In genomic region chr6:6834356-6835342, GRCh38 we compare ENCODE assay signal across 2 cellular contexts.
TF ChIP-seq lines count a peak whose summit lies in the region.

No MANE protein-coding gene starts in this region.

TF ChIP-seq in GM23338, 12 proteins besides CTCF, POLR2A, EP300 and RAD21:
- TF ChIP-seq REST (IDR thresholded peaks at IDR 0.05; ENCODE audit: unreplicated experiment) (no peak), CREB1 (CRISPR knock-in tag; IDR thresholded peaks at IDR 0.05; ENCODE audit: low read depth) (no peak), JUNB (IDR thresholded peaks at IDR 0.05; ENCODE audit: unreplicated experiment) (no peak), ZNF114 (CRISPR knock-in tag; IDR thresholded peaks at IDR 0.05) (no peak), EZH2 (IDR thresholded peaks at IDR 0.05; ENCODE audit: low read depth, unreplicated experiment) (no peak), STAT1 (IDR thresholded peaks at IDR 0.05; ENCODE audit: unreplicated experiment) (no peak), NANOG (IDR thresholded peaks at IDR 0.05; ENCODE audit: borderline replicate concordance) (no peak), EZH2phosphoT487 (IDR thresholded peaks at IDR 0.05; ENCODE audit: unreplicated experiment) (no peak), ETS1 (IDR thresholded peaks at IDR 0.05) (no peak), ZNF331 (CRISPR knock-in tag; IDR thresholded peaks at IDR 0.05; ENCODE audit: low read depth) (no peak)

TF ChIP-seq in K562, 482 proteins besides CTCF, POLR2A, EP300 and RAD21 (continued from another document):
- 0 out of 2 replicates have a peak, but pooled peaks have one; percentile 43 for TF ChIP-seq PKNOX1 (IDR thresholded peaks at IDR 0.05)
- no peak for TF ChIP-seq CBX5 (IDR thresholded peaks at IDR 0.05; ENCODE audit: borderline replicate concordance, low read depth)
- TF ChIP-seq JUND (IDR thresholded peaks at IDR 0.05; ENCODE audit: borderline replicate concordance, low read depth, low read length) = 0 out of 2 replicates have a peak, but pooled peaks have one; percentile 3
- no peak for TF ChIP-seq JUND (tag; IDR thresholded peaks at IDR 0.05; ENCODE audit: borderline replicate concordance, low read depth, low read length)
- 0 out of 2 replicates have a peak, but pooled peaks have one; percentile 35 for TF ChIP-seq THRB (CRISPR knock-in tag; conservative IDR thresholded peaks at IDR 0.05)
- no peak for TF ChIP-seq HMG20B (CRISPR knock-in tag; IDR thresholded peaks at IDR 0.05)
- TF ChIP-seq MEIS2 (IDR thresholded peaks at IDR 0.05; ENCODE audit: partially characterized antibody) = peak; percentile 10
- peak; percentile 48; the same call in 1 of the 2 replicates for TF ChIP-seq CTBP1 (IDR thresholded peaks at IDR 0.05; ENCODE audit: borderline replicate concordance)
- no peak for TF ChIP-seq ZBTB11 (CRISPR knock-in tag; IDR thresholded peaks at IDR 0.05)
- peak; percentile 54; the same call in 1 of the 2 replicates for TF ChIP-seq ZNF263 (CRISPR knock-in tag; IDR thresholded peaks at IDR 0.05; ENCODE audit: borderline replicate concordance)
- TF ChIP-seq OTX1 (CRISPR knock-in tag; IDR thresholded peaks at IDR 0.05) = 0 out of 2 replicates have a peak, but pooled peaks have one; percentile 8
TF ChIP-seq in K562: peak in this region for 10.
